1 cellular context compared by ENCODE assay signal in genomic region chr15:32685576-32685975, GRCh38.
TF ChIP-seq lines count a peak whose summit lies in the region.

No MANE protein-coding gene starts in this region.

TF ChIP-seq in A549, 52 proteins besides CTCF, POLR2A, EP300 and RAD21 (continued from another document):
- TF ChIP-seq REST (IDR thresholded peaks at IDR 0.05) (no peak), TP53 (CRISPR knock-in tag; IDR thresholded peaks at IDR 0.05) (no peak), EHF (CRISPR knock-in tag; IDR thresholded peaks at IDR 0.05) (no peak), JUNB (IDR thresholded peaks at IDR 0.05) (no peak), NR3C1 (IDR thresholded peaks at IDR 0.05) (no peak), KDM1A (IDR thresholded peaks at IDR 0.05; ENCODE audit: low read depth) (no peak), CBX8 (IDR thresholded peaks at IDR 0.05) (no peak), RNF2 (IDR thresholded peaks at IDR 0.05; ENCODE audit: borderline replicate concordance, low read depth) (no peak), MAX (IDR thresholded peaks at IDR 0.05) (no peak), EHMT2 (IDR thresholded peaks at IDR 0.05; ENCODE audit: low read depth) (no peak), CBX2 (IDR thresholded peaks at IDR 0.05; ENCODE audit: borderline replicate concordance, low read depth) (no peak), JUN (IDR thresholded peaks at IDR 0.05) (no peak), HDAC2 (IDR thresholded peaks at IDR 0.05) (no peak), BCL3 (IDR thresholded peaks at IDR 0.05) (no peak), GATA3 (IDR thresholded peaks at IDR 0.05; ENCODE audit: borderline replicate concordance) (no peak), SMC3 (IDR thresholded peaks at IDR 0.05) (no peak), SREBF2 (IDR thresholded peaks at IDR 0.05) (no peak)
TF ChIP-seq in A549: peak in this region for 0.
